Comparison of ENCODE assay signal across 9 cellular contexts in the genomic region with DNA sequence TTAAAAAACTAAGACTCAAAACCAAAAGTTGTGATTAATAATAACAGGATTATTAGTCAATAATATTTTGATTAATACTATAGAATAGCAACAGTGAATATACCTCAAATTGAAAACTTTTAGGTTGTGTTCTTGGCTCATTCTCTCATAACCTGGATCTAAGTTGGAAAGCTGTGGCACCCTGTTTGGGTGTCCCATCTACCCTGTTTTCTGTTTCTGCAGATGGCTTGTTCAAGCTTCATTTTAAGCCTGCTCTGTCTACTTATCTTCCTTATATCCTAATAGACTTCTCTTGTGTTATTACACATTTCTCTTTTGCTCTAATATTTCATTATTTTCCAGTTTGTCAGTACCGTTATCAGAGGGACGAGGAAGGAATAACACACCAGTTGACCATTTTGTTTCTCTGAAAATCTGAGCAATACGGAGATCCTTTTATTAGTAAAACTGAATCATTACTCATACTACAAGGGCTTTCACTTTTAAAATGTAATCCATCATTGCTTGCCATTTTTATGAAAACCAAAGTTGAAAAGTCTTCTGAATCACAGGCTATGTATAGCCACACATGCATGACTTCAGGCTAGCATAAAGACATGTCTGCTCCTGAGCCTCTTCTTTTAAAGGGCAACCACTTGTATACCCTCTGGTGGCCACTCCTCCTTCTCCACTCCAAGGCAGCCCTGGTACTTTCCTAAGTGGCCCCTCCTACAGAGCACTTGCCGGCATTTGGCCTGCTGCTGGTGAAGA. TPM values are rescaled to one million over a fixed set of nuclear protein-coding genes. Genes with fewer than 3 reads are reported as not detected.
DNase-seq lines count a peak whose midpoint lies in the region; ATAC-seq and FAIRE-seq lines count a peak whose summit lies in the region.
"Had no signal": no experiment of that assay in that cellular context is flagged by ENCODE, and none has a peak within 500 bp of the region (broad histone marks: within the 10 kb centered on the region; RNA-seq: fewer than 3 reads in every experiment).

No MANE protein-coding gene starts in this region.

- H3K27ac Mint-ChIP-seq in activated T-helper 1 cell treated with anti-CD3 and anti-CD28 coated beads, Interleukin-12 subunit alpha, Interleukin-12 subunit beta, Interleukin-2, Interleukin-4 antibody, amounts not matched to agents 30 ng/mL and 10 ng/mL and 1 ng/mL, durations not matched to agents 14 hours and 24 hours and 36 hours = peak overlapping the region; percentile 35
- H3K27ac Mint-ChIP-seq in T-cell = no peak overlapping the region
- H3K27ac Mint-ChIP-seq: activated naive CD8-positive, alpha-beta T cell treated with anti-CD3 and anti-CD28 coated beads, Interleukin-2, amount 10 ng/mL, durations not matched to agents 7 days and 5 days had no signal

- no peak overlapping the region for H3K4me3 Mint-ChIP-seq in activated T-helper 1 cell treated with anti-CD3 and anti-CD28 coated beads, Interleukin-12 subunit alpha, Interleukin-12 subunit beta, Interleukin-2, Interleukin-4 antibody, amounts not matched to agents 30 ng/mL and 10 ng/mL and 1 ng/mL, durations not matched to agents 14 hours and 24 hours and 36 hours
- H3K4me3 Mint-ChIP-seq in T-cell = no peak overlapping the region
- H3K4me3 Mint-ChIP-seq: activated naive CD8-positive, alpha-beta T cell treated with anti-CD3 and anti-CD28 coated beads, Interleukin-2, amount 10 ng/mL, durations not matched to agents 7 days and 5 days had no signal

- ATAC-seq in GM18519 (IDR thresholded peaks at IDR 0.05; ENCODE audit: low FRiP score, unreplicated experiment) (peak; percentile 53), HG02623 (IDR thresholded peaks at IDR 0.05; ENCODE audit: unreplicated experiment) (peak; percentile 47), T-cell (replicated peaks in 1 of 4) (no peak)

- CTCF ChIA-PET in T-cell (lab: Charles Lee) = no interaction called here

- no peaks in the 10 kb centered on the region for H3K9me3 Mint-ChIP-seq in activated T-helper 1 cell treated with anti-CD3 and anti-CD28 coated beads, Interleukin-12 subunit alpha, Interleukin-12 subunit beta, Interleukin-2, Interleukin-4 antibody, amounts not matched to agents 30 ng/mL and 10 ng/mL and 1 ng/mL, durations not matched to agents 14 hours and 24 hours and 36 hours
- H3K9me3 Mint-ChIP-seq in T-cell = no peaks in the 10 kb centered on the region
- H3K9me3 Mint-ChIP-seq: activated naive CD8-positive, alpha-beta T cell treated with anti-CD3 and anti-CD28 coated beads, Interleukin-2, amount 10 ng/mL, durations not matched to agents 7 days and 5 days had no signal

- POLR2A ChIA-PET in T-cell (lab: Charles Lee) = no interaction called here

- H3K4me1 Mint-ChIP-seq in activated T-helper 1 cell treated with anti-CD3 and anti-CD28 coated beads, Interleukin-12 subunit alpha, Interleukin-12 subunit beta, Interleukin-2, Interleukin-4 antibody, amounts not matched to agents 30 ng/mL and 10 ng/mL and 1 ng/mL, durations not matched to agents 14 hours and 24 hours and 36 hours (ENCODE audit: low read depth) = peaks cover 8% of the 10 kb centered on the region
- no peaks in the 10 kb centered on the region for H3K4me1 Mint-ChIP-seq in T-cell
- H3K4me1 Mint-ChIP-seq: activated naive CD8-positive, alpha-beta T cell treated with anti-CD3 and anti-CD28 coated beads, Interleukin-2, amount 10 ng/mL, durations not matched to agents 7 days and 5 days had no signal

- intact Hi-C loops in activated T-helper 1 cell treated with anti-CD3 and anti-CD28 coated beads, Interleukin-12 subunit alpha, Interleukin-12 subunit beta, Interleukin-2, Interleukin-4 antibody, amounts not matched to agents 30 ng/mL and 10 ng/mL and 1 ng/mL, durations not matched to agents 14 hours and 24 hours and 36 hours (cut with micrococcal nuclease) = loop anchor here (2.0 kb wide), 3 partner anchors 89 to 317 kb away; a partner anchor contains a TSS

- no peak for FAIRE-seq in frontal cortex (lab: Jason Lieb, UNC)

- no peaks in the 10 kb centered on the region for H3K27me3 Mint-ChIP-seq in activated T-helper 1 cell treated with anti-CD3 and anti-CD28 coated beads, Interleukin-12 subunit alpha, Interleukin-12 subunit beta, Interleukin-2, Interleukin-4 antibody, amounts not matched to agents 30 ng/mL and 10 ng/mL and 1 ng/mL, durations not matched to agents 14 hours and 24 hours and 36 hours (ENCODE audit: insufficient read depth)
- H3K27me3 Mint-ChIP-seq in T-cell = no peaks in the 10 kb centered on the region
- H3K27me3 Mint-ChIP-seq: activated naive CD8-positive, alpha-beta T cell treated with anti-CD3 and anti-CD28 coated beads, Interleukin-2, amount 10 ng/mL, durations not matched to agents 7 days and 5 days had no signal

- peaks cover 16% of the 10 kb centered on the region for H3K36me3 Mint-ChIP-seq in activated T-helper 1 cell treated with anti-CD3 and anti-CD28 coated beads, Interleukin-12 subunit alpha, Interleukin-12 subunit beta, Interleukin-2, Interleukin-4 antibody, amounts not matched to agents 30 ng/mL and 10 ng/mL and 1 ng/mL, durations not matched to agents 14 hours and 24 hours and 36 hours (ENCODE audit: low read depth)
- peaks cover 19% of the 10 kb centered on the region for H3K36me3 Mint-ChIP-seq in T-cell

- no peak for DNase-seq in activated T-helper 1 cell treated with anti-CD3 and anti-CD28 coated beads, Interleukin-12 subunit alpha, Interleukin-12 subunit beta, Interleukin-2, Interleukin-4 antibody, amounts not matched to agents 30 ng/mL and 10 ng/mL and 1 ng/mL, durations not matched to agents 14 hours and 24 hours and 36 hours (ENCODE audit: low spot score)
- DNase-seq in myocyte (ENCODE audit: low read depth) (peak; percentile 74), hippocampal formation (lab: John Stamatoyannopoulos, UW) (no peak), T-cell (no peak), NCI-H345 (lab: John Stamatoyannopoulos, UW) (no peak), frontal cortex (ENCODE audit: low spot score in 2 of 2) (no peak)
- DNase-seq: activated naive CD8-positive, alpha-beta T cell treated with anti-CD3 and anti-CD28 coated beads, Interleukin-2, amount 10 ng/mL, durations not matched to agents 7 days and 5 days had no signal

RNA-seq across cellular contexts. Expression of a gene that starts 22.3 kb away (rescaled TPM):
- 36.7 and 38.1 TPM in 2 replicates for total RNA-seq in activated T-helper 1 cell treated with anti-CD3 and anti-CD28 coated beads, Interleukin-12 subunit alpha, Interleukin-12 subunit beta, Interleukin-2, Interleukin-4 antibody, amounts not matched to agents 30 ng/mL and 10 ng/mL and 1 ng/mL, durations not matched to agents 14 hours and 24 hours and 36 hours
- total RNA-seq in myocyte = 40.1 and 40.2 TPM in 2 replicates
- 26.9 TPM for polyA plus RNA-seq in myocyte (2012)
- 10 to 100 TPM; 18.6 to 36.7 (median 31.5) TPM for total RNA-seq in T-cell
- total RNA-seq in frontal cortex = 43.6 TPM

RNA-seq across cellular contexts. Expression of a gene that starts 22.4 kb away (rescaled TPM):
- total RNA-seq in activated T-helper 1 cell treated with anti-CD3 and anti-CD28 coated beads, Interleukin-12 subunit alpha, Interleukin-12 subunit beta, Interleukin-2, Interleukin-4 antibody, amounts not matched to agents 30 ng/mL and 10 ng/mL and 1 ng/mL, durations not matched to agents 14 hours and 24 hours and 36 hours = 42.2 and 45.4 TPM in 2 replicates
- 28.1 and 32.7 TPM in 2 replicates for total RNA-seq in myocyte
- polyA plus RNA-seq in myocyte (2012) = 24.5 TPM
- total RNA-seq in T-cell = 10 to 100 TPM; 21.0 to 32.1 (median 29.3) TPM
- 10.2 TPM for total RNA-seq in frontal cortex

RNA-seq across cellular contexts. Expression of a gene that starts 50.3 kb away (rescaled TPM):
- 11.0 and 11.1 TPM in 2 replicates for total RNA-seq in activated T-helper 1 cell treated with anti-CD3 and anti-CD28 coated beads, Interleukin-12 subunit alpha, Interleukin-12 subunit beta, Interleukin-2, Interleukin-4 antibody, amounts not matched to agents 30 ng/mL and 10 ng/mL and 1 ng/mL, durations not matched to agents 14 hours and 24 hours and 36 hours
- total RNA-seq in myocyte (7.8 and 9.3 TPM in 2 replicates), T-cell (1 to 10 TPM; 2.6 to 3.8 (median 3.4) TPM), frontal cortex (10.2 TPM)
- polyA plus RNA-seq in myocyte (2012) = 4.6 TPM

Comparison
In these comparisons a context has a peak if more than half of its experiments do, and no peak if none do; other contexts are left out.
1. ATAC-seq: peak in GM18519 (single experiment) and HG02623 (single experiment); none in T-cell (0 of 4).